7 cellular contexts compared by ENCODE assay signal in the genomic region with DNA sequence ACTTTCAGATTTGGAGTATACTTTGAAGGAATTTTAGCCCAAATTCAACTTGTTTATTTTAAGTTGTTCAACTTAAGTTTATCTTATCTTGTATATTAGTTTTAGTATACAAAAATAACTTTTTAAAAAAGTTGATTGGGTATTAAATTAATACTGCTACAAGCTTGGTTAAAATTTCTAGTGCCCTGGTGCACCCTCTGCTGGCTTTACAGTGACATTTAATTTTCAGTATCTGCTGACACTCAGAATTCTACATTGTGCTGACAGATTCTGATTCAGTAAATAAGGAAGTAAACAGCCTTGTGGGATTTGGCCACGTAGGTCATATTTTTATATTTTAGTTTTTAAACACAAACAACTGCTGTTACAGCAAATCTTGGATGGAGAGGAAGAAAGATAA. TPM values are rescaled to one million over a fixed set of nuclear protein-coding genes. Genes with fewer than 3 reads are reported as not detected.
DNase-seq lines count a peak whose midpoint lies in the region; ATAC-seq and TF ChIP-seq lines count a peak whose summit lies in the region.

No MANE protein-coding gene starts in this region.

- ATAC-seq in DND-41 (ENCODE audit: insufficient read depth, low read depth) (no peak), GM19467 (IDR thresholded peaks at IDR 0.05; ENCODE audit: unreplicated experiment) (no peak)

- H3K9me3 ChIP-seq in DND-41 (ENCODE audit: insufficient read depth, low read length, severe bottlenecking) (no peaks in the 10 kb centered on the region), MG63 (no peaks in the 10 kb centered on the region)

- no peaks in the 10 kb centered on the region for H3K79me2 ChIP-seq in DND-41 (ENCODE audit: insufficient read depth, low read length)

- H3K27ac ChIP-seq in DND-41 (ENCODE audit: low read length), result no peak overlapping the region

- H3K4me3 Mint-ChIP-seq in activated naive CD4-positive, alpha-beta T cell treated with anti-CD3 and anti-CD28 coated beads, Interleukin-2, amount 10 ng/mL, durations not matched to agents 7 days and 5 days, result peak overlapping the region; percentile 33

- H3K4me2 ChIP-seq in DND-41 (ENCODE audit: insufficient read depth, low read length), result no peak overlapping the region

- no peak overlapping the region for H3K9ac ChIP-seq in DND-41 (ENCODE audit: low read depth, low read length)

- TF ChIP-seq CTCF in DND-41 (IDR thresholded peaks at IDR 0.05; ENCODE audit: borderline replicate concordance, extremely low read depth, low read length, poor library complexity, severe bottlenecking), result peak; percentile 25
- TF ChIP-seq CTCF in kidney epithelial cell (IDR thresholded peaks at IDR 0.05; ENCODE audit: insufficient read depth, low read length, poor library complexity, severe bottlenecking), result peak; percentile 42

- H3K36me3 ChIP-seq in DND-41 (ENCODE audit: insufficient read depth, low read length) (no peaks in the 10 kb centered on the region), kidney epithelial cell (ENCODE audit: control insufficient read depth, insufficient read depth, low read length) (no peaks in the 10 kb centered on the region), MG63 (no peaks in the 10 kb centered on the region)

- CTCF ChIA-PET in activated naive CD4-positive, alpha-beta T cell treated with anti-CD3 and anti-CD28 coated beads, Interleukin-2, amount 10 ng/mL, durations not matched to agents 7 days and 5 days (lab: Charles Lee), result interaction anchor here (0.8 to 2.2 kb wide), 4 partner anchors 80 to 412 kb away, joined by 3 to 10 read pairs (median 6); no protein-coding TSS in a partner anchor

- DNase-seq in DND-41 (no peak), LHCN-M2 (ENCODE audit: low read depth) (peak; percentile 1), kidney epithelial cell (ENCODE audit: low read depth) (no peak), T-helper 9 cell (no peak), MG63 (no peak)
- DNase-seq in activated naive CD4-positive, alpha-beta T cell treated with anti-CD3 and anti-CD28 coated beads, Interleukin-2, amount 10 ng/mL, durations not matched to agents 7 days and 5 days, result peak; percentile 39

- no peak overlapping the region for H3K27ac Mint-ChIP-seq in activated naive CD4-positive, alpha-beta T cell treated with anti-CD3 and anti-CD28 coated beads, Interleukin-2, amount 10 ng/mL, durations not matched to agents 7 days and 5 days

- H3K36me3 Mint-ChIP-seq in activated naive CD4-positive, alpha-beta T cell treated with anti-CD3 and anti-CD28 coated beads, Interleukin-2, amount 10 ng/mL, durations not matched to agents 7 days and 5 days, result peaks cover 8% of the 10 kb centered on the region

- H3K27me3 ChIP-seq in DND-41 (ENCODE audit: insufficient read depth, low read length, poor library complexity) (no peaks in the 10 kb centered on the region), kidney epithelial cell (ENCODE audit: control insufficient read depth, insufficient read depth, low read length) (peaks cover 11% of the 10 kb centered on the region), MG63 (peaks cover 9% of the 10 kb centered on the region; the same call in 1 of the 2 replicates)

- H3K4me3 ChIP-seq in DND-41 (ENCODE audit: low read depth in 1 of 2, low read length in 2 of 2) (no peak overlapping the region), kidney epithelial cell (ENCODE audit: low read depth, low read length) (no peak overlapping the region), MG63 (no peak overlapping the region)

- no peaks in the 10 kb centered on the region for H3K9me3 Mint-ChIP-seq in activated naive CD4-positive, alpha-beta T cell treated with anti-CD3 and anti-CD28 coated beads, Interleukin-2, amount 10 ng/mL, durations not matched to agents 7 days and 5 days

- no peaks in the 10 kb centered on the region for H4K20me1 ChIP-seq in DND-41 (ENCODE audit: insufficient read depth, low read length)

- H3K4me1 Mint-ChIP-seq in activated naive CD4-positive, alpha-beta T cell treated with anti-CD3 and anti-CD28 coated beads, Interleukin-2, amount 10 ng/mL, durations not matched to agents 7 days and 5 days, result peaks cover 39% of the 10 kb centered on the region

- peaks cover 13% of the 10 kb centered on the region for H3K27me3 Mint-ChIP-seq in activated naive CD4-positive, alpha-beta T cell treated with anti-CD3 and anti-CD28 coated beads, Interleukin-2, amount 10 ng/mL, durations not matched to agents 7 days and 5 days

- no peaks in the 10 kb centered on the region for H3K4me1 ChIP-seq in DND-41 (ENCODE audit: insufficient read depth, low read length)

- no peak overlapping the region for H2AFZ ChIP-seq in DND-41 (ENCODE audit: low read depth, low read length)

RNA-seq across cellular contexts. Expression of gene EDA, which starts 2.9 kb away (rescaled TPM):
- total RNA-seq in LHCN-M2 (2014; rRNA removed) (0.06 and 0.90 TPM in 2 replicates), kidney epithelial cell (2.5 and 4.1 TPM in 2 replicates)
- 0.09 TPM for polyA plus RNA-seq in LHCN-M2 (2012)
- 0.07 TPM in 1 of 2 replicates, not detected in the other for total RNA-seq in MG63 (2014; rRNA removed; shearing (Covaris generic); ENCODE audit: low replicate concordance)

Comparison
In these comparisons a context has a peak if more than half of its experiments do, and no peak if none do; other contexts are left out.
1. DNase-seq: peak in LHCN-M2 (single experiment) and activated naive CD4-positive, alpha-beta T cell treated with anti-CD3 and anti-CD28 coated beads, Interleukin-2, amount 10 ng/mL, durations not matched to agents 7 days and 5 days (single experiment); none in DND-41 (single experiment), kidney epithelial cell (single experiment), T-helper 9 cell (single experiment) and MG63 (single experiment).